In genomic region chr1:202161151-202162048, GRCh38 we compare ENCODE assay signal across 10 cellular contexts. TPM values are rescaled to one million over a fixed set of nuclear protein-coding genes. Genes with fewer than 3 reads are reported as not detected.
DNase-seq lines count a peak whose midpoint lies in the region; ATAC-seq, FAIRE-seq and TF ChIP-seq lines count a peak whose summit lies in the region.
"Had no signal": no experiment of that assay in that cellular context is flagged by ENCODE, and none has a peak within 500 bp of the region (broad histone marks: within the 10 kb centered on the region; RNA-seq: fewer than 3 reads in every experiment).

No MANE protein-coding gene starts in this region.

- H3K36me3 Mint-ChIP-seq in neural progenitor cell (no peaks in the 10 kb centered on the region), chondrocyte (ENCODE audit: low read depth) (no peaks in the 10 kb centered on the region)

- BruUV-seq in GM12878 (replicated peaks; lab: Mats Ljungman, UMichigan), result no TSS peak

- H3K79me2 ChIP-seq in GM12878 (ENCODE audit: control insufficient read depth, insufficient read depth, low read length), result peaks cover 35% of the 10 kb centered on the region
- no peaks in the 10 kb centered on the region for H3K79me2 ChIP-seq in neural progenitor cell (ENCODE audit: low read depth)

- no peaks in the 10 kb centered on the region for H3F3A ChIP-seq in neural progenitor cell (ENCODE audit: low read depth)

- ATAC-seq in GM12878 (peak; percentile 11), GM21576 (IDR thresholded peaks at IDR 0.05; ENCODE audit: unreplicated experiment) (no peak), GM18868 (IDR thresholded peaks at IDR 0.05; ENCODE audit: unreplicated experiment) (no peak)

- H3K36me3 ChIP-seq in GM12878 (ENCODE audit: control insufficient read depth in 2 of 2, insufficient read depth in 2 of 2, low read length in 1 of 2) (peaks cover 2 to 4% of the 10 kb centered on the region in 2 experiments; a peak in 2 of 4 replicates), neural progenitor cell (no peaks in the 10 kb centered on the region)

- no peak for TF ChIP-seq RAD21 in GM12878 (IDR thresholded peaks at IDR 0.05; ENCODE audit: insufficient read depth, low read depth, low read length)

- CTCF ChIA-PET in GM12878 (lab: Yijun Ruan, JAX), result interaction anchor here (1.1 to 9.2 kb wide), 10 partner anchors 6 to 844 kb away, joined by 3 to 171 read pairs (median 14); partner anchors contain the start of genes ELF3 and LGR6

- WGBS in GM12878 (ENCODE audit: insufficient coverage, insufficient replicate concordance, low lambda C conversion rate, missing lambda C conversion rate), result 67% methylated on average over 19 of the region's 22 CpGs

- H3K27ac ChIP-seq in GM12878 (ENCODE audit: control insufficient read depth, insufficient read depth), result peak overlapping the region; percentile 97
- H3K27ac ChIP-seq in neural progenitor cell, result no peak overlapping the region

- no peak overlapping the region for H3K4me3 Mint-ChIP-seq in neural progenitor cell
- H3K4me3 Mint-ChIP-seq in chondrocyte (ENCODE audit: unreplicated experiment), result no peak overlapping the region

- no peak for TF ChIP-seq POLR2A in GM12878 (IDR thresholded peaks at IDR 0.05; ENCODE audit: low read depth, low read length)

- no peak for TF ChIP-seq EP300 in GM12878 (IDR thresholded peaks at IDR 0.05; ENCODE audit: borderline replicate concordance in 1 of 2, control insufficient read depth in 1 of 2, low read depth in 2 of 2, low read length in 2 of 2)

- H3K27me3 ChIP-seq in GM12878 (replicated peaks in 1 of 2; ENCODE audit: control insufficient read depth in 2 of 2, insufficient read depth in 2 of 2, low read length in 1 of 2) (no peaks in the 10 kb centered on the region), neural progenitor cell (no peaks in the 10 kb centered on the region)

- H3K27me3 Mint-ChIP-seq in neural progenitor cell (ENCODE audit: insufficient read depth, low read depth) (peaks cover 2% of the 10 kb centered on the region), chondrocyte (ENCODE audit: low read depth) (peaks cover 4% of the 10 kb centered on the region)

- H3K9me3 ChIP-seq in GM12878 (replicated peaks; ENCODE audit: control insufficient read depth, insufficient read depth, low read length) (no peaks in the 10 kb centered on the region), neural progenitor cell (ENCODE audit: low read depth) (no peaks in the 10 kb centered on the region)

- RAD21 ChIA-PET in GM12878 (lab: Charles Lee; ENCODE audit: unreplicated experiment), result interaction anchor here (1.2 to 2.1 kb wide), 4 partner anchors 18 to 28 kb away, joined by 3 to 11 read pairs (median 9); partner anchors contain the start of gene ARL8A

- H3K4me1 Mint-ChIP-seq in neural progenitor cell, result peaks cover 23% of the 10 kb centered on the region
- H3K4me1 Mint-ChIP-seq in chondrocyte (ENCODE audit: low read depth), result peaks cover 4% of the 10 kb centered on the region

- H3K9ac ChIP-seq in GM12878 (ENCODE audit: control insufficient read depth, insufficient read depth, low read length), result peak overlapping the region; percentile 100
- H3K9ac ChIP-seq in neural progenitor cell, result no peak overlapping the region

- SMC1A ChIA-PET in GM12878 (lab: Charles Lee; ENCODE audit: uncharacterized antibody, unreplicated experiment), result interaction anchor here (0.9 to 2.1 kb wide), 6 partner anchors 19 to 181 kb away, joined by 3 to 7 read pairs (median 4); partner anchors contain the start of genes LGR6 and UBE2T

- no peak for TF ChIP-seq CTCF in GM12878 (IDR thresholded peaks at IDR 0.05 in 2 of 3, conservative IDR thresholded peaks at IDR 0.05 in 1 of 3; ENCODE audit: control insufficient read depth in 2 of 3, extremely low read depth in 1 of 3, insufficient read depth in 1 of 3, low read depth in 3 of 3, low read length in 3 of 3)
- no peak for TF ChIP-seq CTCF in neural progenitor cell (IDR thresholded peaks at IDR 0.05)
- TF ChIP-seq CTCF in chondrocyte (IDR thresholded peaks at IDR 0.05), result no peak

- in situ Hi-C loops in GM12878 (cut with MboI), result no loop called here

- H3K4me1 ChIP-seq in GM12878 (ENCODE audit: control insufficient read depth, insufficient read depth, low read length), result peaks cover 66% of the 10 kb centered on the region
- peaks cover 11% of the 10 kb centered on the region for H3K4me1 ChIP-seq in neural progenitor cell

- H3K4me2 ChIP-seq in GM12878 (ENCODE audit: control insufficient read depth, insufficient read depth) (peak overlapping the region; percentile 100), neural progenitor cell (no peak overlapping the region)

- POLR2A ChIA-PET in GM12878 (lab: Charles Lee), result interaction anchor here (0.9 to 3.0 kb wide), 3 partner anchors 14 to 28 kb away, joined by 3 to 15 read pairs (median 4); no protein-coding TSS in a partner anchor

- H2AFZ ChIP-seq in GM12878 (ENCODE audit: control insufficient read depth, low read depth, low read length) (peak overlapping the region; percentile 40), neural progenitor cell (replicated peaks) (no peak overlapping the region)

- H4K20me1 ChIP-seq in GM12878 (ENCODE audit: control insufficient read depth, insufficient read depth) (no peaks in the 10 kb centered on the region), neural progenitor cell (ENCODE audit: low read depth) (no peaks in the 10 kb centered on the region)

- intact Hi-C loops in GM12878 (cut with micrococcal nuclease; ENCODE audit: unreplicated experiment), result no loop called here

- H3K9me3 Mint-ChIP-seq in neural progenitor cell (no peaks in the 10 kb centered on the region), chondrocyte (ENCODE audit: low read depth) (no peaks in the 10 kb centered on the region)

- H3K27ac Mint-ChIP-seq in neural progenitor cell (peak overlapping the region; percentile 60), chondrocyte (ENCODE audit: unreplicated experiment) (no peak overlapping the region)

- H3K4me3 ChIP-seq in GM12878, result peak overlapping the region; percentile 85
- H3K4me3 ChIP-seq in neural progenitor cell, result no peak overlapping the region

- peak; percentile 46 for DNase-seq in GDM1 (lab: John Stamatoyannopoulos, UW)
- peak; percentile 27 for DNase-seq in NOMO-1 treated with DMSO at 0.1 percent for 48 hours (lab: John Stamatoyannopoulos, UW; ENCODE audit: unreplicated experiment)
- DNase-seq in GM12878 (ENCODE audit: low read depth, low spot score), result no peak
- no peak for DNase-seq in neural progenitor cell (ENCODE audit: low spot score)
- DNase-seq in chondrocyte (ENCODE audit: low spot score), result no peak
- no peak for DNase-seq in HPDE6-E6E7 (ENCODE audit: extremely low spot score)
- DNase-seq: DMS79 had no signal

- no peak for FAIRE-seq in GM12878 (lab: Jason Lieb, UNC)
- FAIRE-seq: islet of Langerhans had no signal

RNA-seq across cellular contexts. Expression of gene PTPN7, which starts 1.0 kb away (rescaled TPM):
- 135 and 145 TPM in 2 replicates for total RNA-seq in GM12878 (2013; cell fraction: nucleolus; rRNA removed)
- total RNA-seq in GM12878 (2014; rRNA removed), result 95.2 and 111 TPM in 2 replicates
- total RNA-seq in GM12878 (2014; rRNA removed; fragmentation: Illumina TruSeq; extraction: Trizol), result 61.6 and 78.5 TPM in 2 replicates
- total RNA-seq in GM12878 (2021), result 99.8 and 102 TPM in 2 replicates
- 31.0 TPM for polyA plus RNA-seq in GM12878 (2011; ENCODE audit: low read depth)
- polyA plus RNA-seq in GM12878 (2011; rRNA removed), result 74.3 and 91.0 TPM in 2 replicates
- 168 and 186 TPM in 2 replicates for polyA plus RNA-seq in GM12878 (2011; cell fraction: cytosol; rRNA removed)
- 173 and 188 TPM in 2 replicates for polyA plus RNA-seq in GM12878 (2011; cell fraction: nucleus; rRNA removed)
- 48.5 and 49.9 TPM in 2 replicates for polyA plus RNA-seq in GM12878 (2012)
- polyA plus RNA-seq in GM12878 (2014; fragmentation: Illumina TruSeq; extraction: Trizol), result 73.7 and 102 TPM in 2 replicates
- polyA plus RNA-seq in GM12878 (2014; fragmentation: Nextera tagmentation; extraction: Ambion mirVana), result 10 to 100 TPM in 1 of 2 experiments, 1 to 10 TPM in 1; 7.9 to 14.2 TPM
- 100 and 102 TPM in 2 replicates for polyA plus RNA-seq in GM12878 (2014; rRNA removed)
- polyA plus RNA-seq in GM12878 (2016; fragmentation: Nextera tagmentation; extraction: Ambion mirVana), result 100 to 1,000 TPM; 116 to 117 TPM
- 97.4 and 135 TPM in 2 replicates for polyA minus RNA-seq in GM12878 (2011; rRNA and poly(A)+ RNA removed)
- polyA minus RNA-seq in GM12878 (2011; cell fraction: cytosol; rRNA and poly(A)+ RNA removed), result 50.4 and 50.5 TPM in 2 replicates
- polyA minus RNA-seq in GM12878 (2011; cell fraction: nucleus; rRNA and poly(A)+ RNA removed), result 50.2 and 85.1 TPM in 2 replicates
- total RNA-seq in neural progenitor cell (ENCODE audit: low replicate concordance), result not detected in 2 replicates
- not detected in 3 replicates for total RNA-seq in chondrocyte

RNA-seq across cellular contexts. Expression of gene ARL8A, which starts 16.9 kb away (rescaled TPM):
- total RNA-seq in GM12878 (2013; cell fraction: nucleolus; rRNA removed), result 13.7 and 18.1 TPM in 2 replicates
- 18.8 and 20.7 TPM in 2 replicates for total RNA-seq in GM12878 (2014; rRNA removed)
- 10.3 and 12.0 TPM in 2 replicates for total RNA-seq in GM12878 (2014; rRNA removed; fragmentation: Illumina TruSeq; extraction: Trizol)
- 30.5 and 33.6 TPM in 2 replicates for total RNA-seq in GM12878 (2021)
- polyA plus RNA-seq in GM12878 (2011; ENCODE audit: low read depth), result 23.6 TPM
- 49.2 and 49.5 TPM in 2 replicates for polyA plus RNA-seq in GM12878 (2011; rRNA removed)
- 26.9 and 35.2 TPM in 2 replicates for polyA plus RNA-seq in GM12878 (2011; cell fraction: cytosol; rRNA removed)
- polyA plus RNA-seq in GM12878 (2011; cell fraction: nucleus; rRNA removed), result 35.2 and 47.4 TPM in 2 replicates
- 21.0 and 42.5 TPM in 2 replicates for polyA plus RNA-seq in GM12878 (2012)
- polyA plus RNA-seq in GM12878 (2014; fragmentation: Illumina TruSeq; extraction: Trizol), result 11.3 and 15.4 TPM in 2 replicates
- polyA plus RNA-seq in GM12878 (2014; fragmentation: Nextera tagmentation; extraction: Ambion mirVana), result 1 to 10 TPM in 1 of 2 experiments, under 1 TPM in 1; 0.34 to 2.4 TPM
- 22.8 and 25.7 TPM in 2 replicates for polyA plus RNA-seq in GM12878 (2014; rRNA removed)
- polyA plus RNA-seq in GM12878 (2016; fragmentation: Nextera tagmentation; extraction: Ambion mirVana), result 10 to 100 TPM; 10.8 to 15.4 TPM
- 18.5 and 19.3 TPM in 2 replicates for polyA minus RNA-seq in GM12878 (2011; rRNA and poly(A)+ RNA removed)
- 11.0 and 13.8 TPM in 2 replicates for polyA minus RNA-seq in GM12878 (2011; cell fraction: cytosol; rRNA and poly(A)+ RNA removed)
- 8.1 and 10.2 TPM in 2 replicates for polyA minus RNA-seq in GM12878 (2011; cell fraction: nucleus; rRNA and poly(A)+ RNA removed)
- 13.3 and 29.6 TPM in 2 replicates for total RNA-seq in neural progenitor cell (ENCODE audit: low replicate concordance)
- 73.9 to 95.1 TPM (median 95.1 TPM) in 3 replicates for total RNA-seq in chondrocyte

RNA-seq across cellular contexts. Expression of gene LGR6, which starts 32.2 kb away (rescaled TPM):
- total RNA-seq in GM12878 (2013; cell fraction: nucleolus; rRNA removed), result 0.13 TPM in 1 of 2 replicates, not detected in the other
- 0.05 TPM in 1 of 2 replicates, not detected in the other for total RNA-seq in GM12878 (2014; rRNA removed)
- total RNA-seq in GM12878 (2014; rRNA removed; fragmentation: Illumina TruSeq; extraction: Trizol), result not detected in 2 replicates
- total RNA-seq in GM12878 (2021), result not detected in 2 replicates
- not detected for polyA plus RNA-seq in GM12878 (2011; ENCODE audit: low read depth)
- not detected in 2 replicates for polyA plus RNA-seq in GM12878 (2011; rRNA removed)
- polyA plus RNA-seq in GM12878 (2011; cell fraction: cytosol; rRNA removed), result 0.01 and 0.05 TPM in 2 replicates
- polyA plus RNA-seq in GM12878 (2011; cell fraction: nucleus; rRNA removed), result 0.12 and 0.19 TPM in 2 replicates
- 0.04 TPM in 1 of 2 replicates, not detected in the other for polyA plus RNA-seq in GM12878 (2012)
- not detected in 2 replicates for polyA plus RNA-seq in GM12878 (2014; fragmentation: Illumina TruSeq; extraction: Trizol)
- polyA plus RNA-seq in GM12878 (2014; fragmentation: Nextera tagmentation; extraction: Ambion mirVana), result not detected
- 0.04 TPM in 1 of 2 replicates, not detected in the other for polyA plus RNA-seq in GM12878 (2014; rRNA removed)
- not detected for polyA plus RNA-seq in GM12878 (2016; fragmentation: Nextera tagmentation; extraction: Ambion mirVana)
- polyA minus RNA-seq in GM12878 (2011; rRNA and poly(A)+ RNA removed), result not detected in 2 replicates
- polyA minus RNA-seq in GM12878 (2011; cell fraction: cytosol; rRNA and poly(A)+ RNA removed), result not detected in 2 replicates
- polyA minus RNA-seq in GM12878 (2011; cell fraction: nucleus; rRNA and poly(A)+ RNA removed), result not detected in 2 replicates
- 0.25 TPM in 1 of 2 replicates, not detected in the other for total RNA-seq in neural progenitor cell (ENCODE audit: low replicate concordance)
- total RNA-seq in chondrocyte, result 1.4 to 4.1 TPM (median 1.8 TPM) in 3 replicates

RNA-seq across cellular contexts. Expression of gene GPR37L1, which starts 38.7 kb away (rescaled TPM):
- not detected in 2 replicates for total RNA-seq in GM12878 (2013; cell fraction: nucleolus; rRNA removed)
- total RNA-seq in GM12878 (2014; rRNA removed), result under 0.01 TPM in 1 of 2 replicates, not detected in the other
- not detected in 2 replicates for total RNA-seq in GM12878 (2014; rRNA removed; fragmentation: Illumina TruSeq; extraction: Trizol)
- total RNA-seq in GM12878 (2021), result not detected in 2 replicates
- 0.05 TPM for polyA plus RNA-seq in GM12878 (2011; ENCODE audit: low read depth)
- polyA plus RNA-seq in GM12878 (2011; rRNA removed), result not detected in 2 replicates
- 0.02 TPM in 1 of 2 replicates, not detected in the other for polyA plus RNA-seq in GM12878 (2011; cell fraction: cytosol; rRNA removed)
- polyA plus RNA-seq in GM12878 (2011; cell fraction: nucleus; rRNA removed), result not detected in 2 replicates
- 0.06 and 0.14 TPM in 2 replicates for polyA plus RNA-seq in GM12878 (2012)
- polyA plus RNA-seq in GM12878 (2014; fragmentation: Illumina TruSeq; extraction: Trizol), result not detected in 2 replicates
- under 1 TPM; under 0.01 to 0.02 TPM for polyA plus RNA-seq in GM12878 (2014; fragmentation: Nextera tagmentation; extraction: Ambion mirVana)
- polyA plus RNA-seq in GM12878 (2014; rRNA removed), result 0.01 TPM in 1 of 2 replicates, not detected in the other
- polyA plus RNA-seq in GM12878 (2016; fragmentation: Nextera tagmentation; extraction: Ambion mirVana), result under 1 TPM; 0.03 to 0.08 TPM
- polyA minus RNA-seq in GM12878 (2011; rRNA and poly(A)+ RNA removed), result not detected in 2 replicates
- not detected in 2 replicates for polyA minus RNA-seq in GM12878 (2011; cell fraction: cytosol; rRNA and poly(A)+ RNA removed)
- polyA minus RNA-seq in GM12878 (2011; cell fraction: nucleus; rRNA and poly(A)+ RNA removed), result not detected in 2 replicates
- total RNA-seq in neural progenitor cell (ENCODE audit: low replicate concordance), result 0.06 TPM in 1 of 2 replicates, not detected in the other
- total RNA-seq in chondrocyte, result not detected in 3 replicates

Comparison
In these comparisons a context has a peak if more than half of its experiments do, and no peak if none do; other contexts are left out.
1. DNase-seq: peak in GDM1 (single experiment) and NOMO-1 treated with DMSO at 0.1 percent for 48 hours (single experiment); none in GM12878 (single experiment), neural progenitor cell (single experiment), chondrocyte (single experiment) and HPDE6-E6E7 (single experiment).
2. RNA of gene PTPN7, which starts 1.0 kb away (total RNA-seq): 61.6 to 145 TPM in GM12878; not detected in neural progenitor cell and not detected in chondrocyte; every median in the first group is over 10 times any median in the second.